ENCODE assay signal across 8 cellular contexts in genomic region chr5:74767579-74767913, GRCh38. TPM values are rescaled to one million over a fixed set of nuclear protein-coding genes. Genes with fewer than 3 reads are reported as not detected.
DNase-seq lines count a peak whose midpoint lies in the region; ATAC-seq and TF ChIP-seq lines count a peak whose summit lies in the region.

No MANE protein-coding gene starts in this region.

- no peak overlapping the region for H3K27ac ChIP-seq in right cardiac atrium (ENCODE audit: low read length)
- H3K27ac ChIP-seq in gastrocnemius medialis, result peak overlapping the region; percentile 82 to 90 (median 87)

- no peak for DNase-seq in activated CD8-positive, alpha-beta memory T cell treated with anti-CD3 and anti-CD28 coated beads, Interleukin-2, amount 10 ng/mL, durations not matched to agents 7 days and 5 days
- DNase-seq in activated CD8-positive, alpha-beta memory T cell treated with anti-CD3 and anti-CD28 coated beads for 24 hours, result no peak
- peak; percentile 23 for DNase-seq in H4 (ENCODE audit: low spot score)
- peak; percentile 50 for DNase-seq in M059J (ENCODE audit: low read depth)
- peak; percentile 72 for DNase-seq in amniotic epithelial cell (ENCODE audit: low read depth)
- DNase-seq in right cardiac atrium, result peak in 1 of 3 donors; percentile 19
- DNase-seq in gastrocnemius medialis, result no peak
- DNase-seq in sciatic nerve (ENCODE audit: low spot score), result no peak

- under 1% methylated on average over 9 of the region's 9 CpGs for WGBS in right cardiac atrium

- H3K4me1 ChIP-seq in right cardiac atrium (ENCODE audit: control insufficient read depth, insufficient read depth, low read length) (peaks cover 5% of the 10 kb centered on the region), gastrocnemius medialis (peaks cover 25% of the 10 kb centered on the region in 2 donors)

- H3K9me3 ChIP-seq in right cardiac atrium (ENCODE audit: control insufficient read depth, low read length), result no peaks in the 10 kb centered on the region
- no peaks in the 10 kb centered on the region for H3K9me3 ChIP-seq in gastrocnemius medialis

- in situ Hi-C loops in gastrocnemius medialis (cut with MboI; ENCODE audit: low sequenced_read_pairs in 4 of 4), result loop anchor here in 1 of 4 donors (25.0 kb wide), 1 partner anchor 1205 kb away; the partner anchor contains the start of genes ANKRA2 and UTP15

- H3K4me3 ChIP-seq in right cardiac atrium (ENCODE audit: low read length), result peak overlapping the region; percentile 97
- peak overlapping the region; percentile 76 to 99 (median 97) for H3K4me3 ChIP-seq in gastrocnemius medialis

- intact Hi-C loops in right cardiac atrium (cut with DNase I) (loop anchor here in 2 of 4 donors (5.0 to 10.0 kb wide), 2 partner anchors 135 to 147 kb away; no protein-coding TSS in a partner anchor), gastrocnemius medialis (cut with DNase I; ENCODE audit: low total_unique reads) (loop anchor here (1.0 to 5.0 kb wide), 3 partner anchors 569 to 1200 kb away; partner anchors contain the start of genes ANKRA2 and UTP15), sciatic nerve (cut with DNase I) (no loop called here)

- H3K27me3 ChIP-seq in right cardiac atrium (ENCODE audit: control insufficient read depth, insufficient read depth) (no peaks in the 10 kb centered on the region), gastrocnemius medialis (no peaks in the 10 kb centered on the region)

- no peaks in the 10 kb centered on the region for H3K27me3 Mint-ChIP-seq in activated CD8-positive, alpha-beta memory T cell treated with anti-CD3 and anti-CD28 coated beads, Interleukin-2, amount 10 ng/mL, durations not matched to agents 7 days and 5 days

- no peak for TF ChIP-seq CTCF in gastrocnemius medialis (IDR thresholded peaks at IDR 0.05 in 4 of 5, conservative IDR thresholded peaks at IDR 0.05 in 1 of 5)

- no peaks in the 10 kb centered on the region for H3K9me3 Mint-ChIP-seq in activated CD8-positive, alpha-beta memory T cell treated with anti-CD3 and anti-CD28 coated beads, Interleukin-2, amount 10 ng/mL, durations not matched to agents 7 days and 5 days (ENCODE audit: low read depth)

- CTCF ChIA-PET in activated CD8-positive, alpha-beta memory T cell treated with anti-CD3 and anti-CD28 coated beads, Interleukin-2, amount 10 ng/mL, durations not matched to agents 7 days and 5 days (lab: Charles Lee), result interaction anchor here (1.2 to 1.8 kb wide), 6 partner anchors 20 to 469 kb away, joined by 3 to 6 read pairs (median 4); partner anchors contain the start of gene ANKRD31

- peaks cover 31% of the 10 kb centered on the region for H3K4me1 Mint-ChIP-seq in activated CD8-positive, alpha-beta memory T cell treated with anti-CD3 and anti-CD28 coated beads, Interleukin-2, amount 10 ng/mL, durations not matched to agents 7 days and 5 days

- peaks cover 27% of the 10 kb centered on the region for H3K36me3 Mint-ChIP-seq in activated CD8-positive, alpha-beta memory T cell treated with anti-CD3 and anti-CD28 coated beads, Interleukin-2, amount 10 ng/mL, durations not matched to agents 7 days and 5 days

- no peak for ATAC-seq in activated CD8-positive, alpha-beta memory T cell treated with anti-CD3 and anti-CD28 coated beads, Interleukin-2, amount 10 ng/mL, durations not matched to agents 7 days and 5 days
- peak; percentile 27 to 41 for ATAC-seq in right cardiac atrium
- no peak for ATAC-seq in gastrocnemius medialis
- ATAC-seq in sciatic nerve, result no peak

- peak overlapping the region; percentile 97 for H3K4me3 Mint-ChIP-seq in activated CD8-positive, alpha-beta memory T cell treated with anti-CD3 and anti-CD28 coated beads, Interleukin-2, amount 10 ng/mL, durations not matched to agents 7 days and 5 days

- TF ChIP-seq POLR2A in gastrocnemius medialis (IDR thresholded peaks at IDR 0.05), result no peak

- peak overlapping the region; percentile 97 for H3K27ac Mint-ChIP-seq in activated CD8-positive, alpha-beta memory T cell treated with anti-CD3 and anti-CD28 coated beads, Interleukin-2, amount 10 ng/mL, durations not matched to agents 7 days and 5 days

- peaks cover 0 to 38% of the 10 kb centered on the region in 2 donors for H3K36me3 ChIP-seq in gastrocnemius medialis

RNA-seq across cellular contexts. Expression of gene NSA2, which starts 0.5 kb away (rescaled TPM):
- 100 to 1,000 TPM in 1 of 2 experiments, 10 to 100 TPM in 1; 93.0 to 101 TPM for total RNA-seq in activated CD8-positive, alpha-beta memory T cell treated with anti-CD3 and anti-CD28 coated beads, Interleukin-2, amount 10 ng/mL, durations not matched to agents 7 days and 5 days
- total RNA-seq in H4 (2014; rRNA removed; shearing (Covaris generic)), result 108 and 128 TPM in 2 replicates
- 87.8 and 102 TPM in 2 replicates for total RNA-seq in M059J (2014; rRNA removed; shearing (Covaris generic))
- 10 to 100 TPM; 46.8 to 81.8 (median 61.1) TPM for total RNA-seq in right cardiac atrium
- polyA plus RNA-seq in right cardiac atrium, result 73.8 TPM
- total RNA-seq in gastrocnemius medialis, result 10 to 100 TPM; 64.4 to 98.2 (median 94.9) TPM
- 48.5 TPM for total RNA-seq in sciatic nerve

RNA-seq across cellular contexts. Expression of gene GFM2, which starts 0.6 kb away (rescaled TPM):
- 10 to 100 TPM; 22.6 to 28.4 TPM for total RNA-seq in activated CD8-positive, alpha-beta memory T cell treated with anti-CD3 and anti-CD28 coated beads, Interleukin-2, amount 10 ng/mL, durations not matched to agents 7 days and 5 days
- total RNA-seq in H4 (2014; rRNA removed; shearing (Covaris generic)), result 48.5 and 53.2 TPM in 2 replicates
- 37.6 and 47.1 TPM in 2 replicates for total RNA-seq in M059J (2014; rRNA removed; shearing (Covaris generic))
- total RNA-seq in right cardiac atrium, result 10 to 100 TPM; 21.6 to 41.1 (median 33.7) TPM
- polyA plus RNA-seq in right cardiac atrium, result 37.2 TPM
- total RNA-seq in gastrocnemius medialis, result 10 to 100 TPM; 19.4 to 25.6 (median 23.8) TPM
- 21.1 TPM for total RNA-seq in sciatic nerve

Comparison
In these comparisons a context has a peak if more than half of its experiments do, and no peak if none do; other contexts are left out.
1. ATAC-seq: peak in right cardiac atrium (2 of 2); none in activated CD8-positive, alpha-beta memory T cell treated with anti-CD3 and anti-CD28 coated beads, Interleukin-2, amount 10 ng/mL, durations not matched to agents 7 days and 5 days (single experiment), gastrocnemius medialis (0 of 2) and sciatic nerve (single experiment).
2. DNase-seq: peak in H4 (single experiment), M059J (single experiment) and amniotic epithelial cell (single experiment); none in activated CD8-positive, alpha-beta memory T cell treated with anti-CD3 and anti-CD28 coated beads, Interleukin-2, amount 10 ng/mL, durations not matched to agents 7 days and 5 days (single experiment), activated CD8-positive, alpha-beta memory T cell treated with anti-CD3 and anti-CD28 coated beads for 24 hours (single experiment), gastrocnemius medialis (0 of 2) and sciatic nerve (single experiment).